ENCODE assay signal across 21 cellular contexts in the genomic region with DNA sequence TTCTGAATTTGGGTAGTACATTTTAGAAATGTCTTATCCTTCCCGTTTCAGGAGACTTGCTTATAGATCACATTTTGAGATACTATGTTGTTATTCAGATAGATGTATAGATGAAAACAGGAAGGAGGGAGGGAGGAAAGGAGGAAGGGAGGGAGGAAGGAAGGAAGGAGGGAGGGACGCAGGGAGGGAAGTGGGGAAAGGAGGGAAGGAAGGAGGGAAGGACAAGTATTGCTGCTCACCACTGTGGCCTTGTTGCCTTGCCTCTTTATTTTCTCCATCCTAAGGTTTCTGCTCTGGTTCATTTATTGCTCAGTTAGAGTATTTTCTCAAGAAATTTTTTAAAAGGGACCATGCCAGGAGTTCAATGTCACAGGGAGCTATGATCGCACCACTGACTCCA.
"Had no signal": no experiment of that assay in that cellular context is flagged by ENCODE, and none has a peak within 500 bp of the region (broad histone marks: within the 10 kb centered on the region; RNA-seq: fewer than 3 reads in every experiment).

No MANE protein-coding gene starts in this region.

- DNase-seq: dermis blood vessel endothelial cell; dorsolateral prefrontal cortex; effector CD4-positive, alpha-beta T cell; effector memory CD4-positive, alpha-beta T cell; foreskin keratinocyte; heart left ventricle; hippocampal formation; left cardiac atrium; left lung; left ventricle myocardium superior; lower lobe of right lung; mesenchymal stem cell; mucosa of descending colon had no signal

- H3K4me1 ChIP-seq: foreskin keratinocyte, heart left ventricle, left lung, lower lobe of right lung had no signal

- H3K4me3 ChIP-seq: coronary artery, dorsolateral prefrontal cortex, esophagus muscularis mucosa, gastroesophageal sphincter, heart left ventricle, left lung, lower lobe of right lung, mucosa of descending colon had no signal

- H3K9me3 ChIP-seq: esophagus muscularis mucosa, gastroesophageal sphincter, heart left ventricle, left lung, lower lobe of right lung, mucosa of descending colon had no signal

- H3K27ac ChIP-seq: coronary artery, dorsolateral prefrontal cortex, esophagus muscularis mucosa, foreskin keratinocyte, gastroesophageal sphincter, heart left ventricle, left lung, lower lobe of right lung had no signal

- ATAC-seq: foreskin keratinocyte, gastroesophageal sphincter, heart left ventricle, left cardiac atrium, left lung, left ventricle myocardium superior, lower lobe of right lung, mucosa of descending colon had no signal

- H3K27me3 ChIP-seq: dorsolateral prefrontal cortex, esophagus muscularis mucosa, foreskin keratinocyte, gastroesophageal sphincter, heart left ventricle, left lung had no signal

- H3K36me3 ChIP-seq: left lung, lower lobe of right lung had no signal

- FAIRE-seq: colon, endothelial cell of umbilical vein, frontal cortex, islet of Langerhans, keratinocyte had no signal
